In the genomic region with DNA sequence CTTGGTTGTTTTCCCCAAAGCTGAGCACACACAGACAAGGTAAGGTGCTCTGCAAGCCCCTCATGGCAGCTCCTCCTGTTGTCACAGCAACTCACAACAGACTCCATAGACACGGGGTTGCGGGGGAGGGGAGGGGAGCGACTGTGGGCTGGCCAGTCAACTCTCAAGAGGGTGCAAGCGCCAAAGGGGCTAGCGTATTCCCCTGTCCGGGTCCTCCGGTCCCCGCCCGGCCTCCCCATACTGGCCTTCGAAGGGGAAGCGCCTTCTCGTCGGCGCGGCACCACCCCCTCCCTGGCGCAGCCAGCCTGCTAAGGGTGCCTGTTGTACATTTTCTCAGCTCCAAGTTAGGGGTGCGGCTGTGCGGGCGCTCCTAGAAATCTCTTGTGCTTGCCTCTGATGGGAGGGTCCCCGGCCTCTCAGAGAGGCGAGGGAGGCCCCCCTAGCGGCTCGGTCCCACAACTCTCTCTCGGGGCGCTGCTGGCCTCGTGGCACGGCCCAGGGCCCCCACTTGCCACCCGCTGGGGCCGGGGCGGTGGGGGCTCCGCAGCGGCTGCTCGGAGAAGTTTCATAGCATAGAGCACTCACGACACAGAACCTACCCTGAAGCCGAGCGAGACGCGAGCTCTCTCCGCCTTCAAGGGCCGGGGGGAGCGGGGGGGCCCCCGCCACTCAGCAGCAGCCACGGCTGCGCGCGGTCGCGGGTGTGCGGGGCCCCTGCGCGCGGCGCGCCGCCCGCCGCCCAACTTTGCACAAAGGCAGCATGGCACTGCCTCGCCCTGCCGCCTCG, we compare ENCODE assay signal across 8 cellular contexts. TPM values are rescaled to one million over a fixed set of nuclear protein-coding genes. Genes with fewer than 3 reads are reported as not detected.
DNase-seq lines count a peak whose midpoint lies in the region; ATAC-seq and TF ChIP-seq lines count a peak whose summit lies in the region.

No MANE protein-coding gene starts in this region.

- H3K36me3 Mint-ChIP-seq in T-helper 1 cell treated with Interleukin-12 subunit alpha and Interleukin-12 subunit beta and Interleukin-4 antibody, amounts not matched to agents 30 μg/mL and 1 μg/mL, for 36 hours (ENCODE audit: low read depth): peaks cover 2% of the 10 kb centered on the region

- peak in 12 of 56 donors; percentile 6 to 37 (median 14) for TF ChIP-seq CTCF in dorsolateral prefrontal cortex (IDR thresholded peaks at IDR 0.05 in 54 of 56, conservative IDR thresholded peaks at IDR 0.05 in 2 of 56; ENCODE audit: low read depth in 1 of 56, partially characterized antibody in 56 of 56)

- H3K4me3 Mint-ChIP-seq in T-helper 1 cell treated with Interleukin-12 subunit alpha and Interleukin-12 subunit beta and Interleukin-4 antibody, amounts not matched to agents 30 μg/mL and 1 μg/mL, for 36 hours: peak overlapping the region; percentile 68

- peak; percentile 34 for ATAC-seq in GM19463 (IDR thresholded peaks at IDR 0.05; ENCODE audit: unreplicated experiment)
- peak; percentile 33 for ATAC-seq in left lobe of liver

- peaks cover 11% of the 10 kb centered on the region for H3K4me1 Mint-ChIP-seq in T-helper 1 cell treated with Interleukin-12 subunit alpha and Interleukin-12 subunit beta and Interleukin-4 antibody, amounts not matched to agents 30 μg/mL and 1 μg/mL, for 36 hours (ENCODE audit: low read depth)

- H3K9me3 Mint-ChIP-seq in T-helper 1 cell treated with Interleukin-12 subunit alpha and Interleukin-12 subunit beta and Interleukin-4 antibody, amounts not matched to agents 30 μg/mL and 1 μg/mL, for 36 hours: no peaks in the 10 kb centered on the region

- H3K27ac ChIP-seq in dorsolateral prefrontal cortex: peak overlapping the region; percentile 93 to 100 (median 99)

- in situ Hi-C loops in Caki2 (cut with HindIII; ENCODE audit: low pct_unique_long_range_greater_than_20kb, low sequenced_read_pairs): no loop called here

- peaks cover 91% of the 10 kb centered on the region for H3K27me3 Mint-ChIP-seq in T-helper 1 cell treated with Interleukin-12 subunit alpha and Interleukin-12 subunit beta and Interleukin-4 antibody, amounts not matched to agents 30 μg/mL and 1 μg/mL, for 36 hours (ENCODE audit: low read depth)

- DNase-seq in Caki2 (ENCODE audit: low read depth): peak; percentile 73
- DNase-seq in HT1080 (ENCODE audit: low read depth): peak; percentile 56
- peak; percentile 12 to 74 (median 72) for DNase-seq in dorsolateral prefrontal cortex
- peak; percentile 53 for DNase-seq in left lobe of liver (ENCODE audit: low spot score)
- peak; percentile 29 for DNase-seq in stimulated activated CD8-positive, alpha-beta memory T cell treated with anti-CD3 and anti-CD28 coated beads, Interleukin-4, amount 100 ng/mL, for 48 hours
- DNase-seq in GM19238 (ENCODE audit: insufficient read length, low spot score): no peak

- no peaks in the 10 kb centered on the region for H3K27me3 ChIP-seq in dorsolateral prefrontal cortex

- intact Hi-C loops in dorsolateral prefrontal cortex (cut with DNase I): loop anchor here in 1 of 2 donors (2.0 kb wide), 1 partner anchor 15 kb away; no protein-coding TSS in a partner anchor

- peak overlapping the region; percentile 59 for H3K27ac Mint-ChIP-seq in T-helper 1 cell treated with Interleukin-12 subunit alpha and Interleukin-12 subunit beta and Interleukin-4 antibody, amounts not matched to agents 30 μg/mL and 1 μg/mL, for 36 hours

- H3K4me3 ChIP-seq in dorsolateral prefrontal cortex: peak overlapping the region; percentile 63 to 95 (median 85)

RNA-seq across cellular contexts. Expression of a gene that starts 0.4 kb away (rescaled TPM):
- total RNA-seq in Caki2 (2014; rRNA removed; shearing (Covaris generic); ENCODE audit: low replicate concordance): 23.6 and 26.7 TPM in 2 replicates
- total RNA-seq in HT1080 (2014; rRNA removed; shearing (Covaris generic)): 5.9 and 6.8 TPM in 2 replicates
- polyA plus RNA-seq in HT1080 (2015; cell fraction: cytosol; rRNA removed): 4.5 and 5.8 TPM in 2 replicates
- 8.4 and 11.1 TPM in 2 replicates for polyA plus RNA-seq in HT1080 (2015; cell fraction: nucleus; rRNA removed)
- total RNA-seq in dorsolateral prefrontal cortex: 10 to 100 TPM in 112 of 120 experiments, 1 to 10 TPM in 8; 6.6 to 36.7 (median 15.0) TPM
- 3.6 TPM for total RNA-seq in left lobe of liver
